In genomic region chr20:36881331-36881730, GRCh38 we compare ENCODE assay signal across 2 cellular contexts.
A peak's percentile ranks its signal among the peaks of the same experiment; 100 is the strongest.
TF ChIP-seq lines count a peak whose summit lies in the region.

No MANE protein-coding gene starts in this region.

TF ChIP-seq in K562, 482 proteins besides CTCF, POLR2A, EP300 and RAD21:
- no peak for TF ChIP-seq ZNF830 (CRISPR knock-in tag; IDR thresholded peaks at IDR 0.05)
- TF ChIP-seq TAF7 (tag; IDR thresholded peaks at IDR 0.05), result no peak
- 0 out of 2 replicates have a peak, but pooled peaks have one; percentile 12 for TF ChIP-seq ZFX (CRISPR knock-in tag; IDR thresholded peaks at IDR 0.05)

TF ChIP-seq in HepG2, 621 proteins besides CTCF, POLR2A, EP300 and RAD21:
- TF ChIP-seq ZBTB4 (CRISPR knock-in tag; IDR thresholded peaks at IDR 0.05; ENCODE audit: borderline replicate concordance) (0 out of 2 replicates have a peak, but pooled peaks have one; percentile 42), ZNF777 (CRISPR knock-in tag; IDR thresholded peaks at IDR 0.05) (no peak), ZNF260 (CRISPR knock-in tag; IDR thresholded peaks at IDR 0.05; ENCODE audit: borderline replicate concordance, low read depth) (no peak), ZBTB33 (CRISPR knock-in tag; IDR thresholded peaks at IDR 0.05) (peak; percentile 50; the same call in 1 of the 2 replicates), ATF7 (IDR thresholded peaks at IDR 0.05) (0 out of 2 replicates have a peak, but pooled peaks have one; percentile 28), ATF7 (CRISPR knock-in tag; IDR thresholded peaks at IDR 0.05) (no peak), RXRB (CRISPR knock-in tag; IDR thresholded peaks at IDR 0.05; ENCODE audit: borderline replicate concordance) (no peak), ATF1 (CRISPR knock-in tag; IDR thresholded peaks at IDR 0.05) (no peak)
TF ChIP-seq in HepG2: peak in this region for 3.
